Comparison of ENCODE assay signal across 24 cellular contexts in genomic region chr6:159887146-159887545, GRCh38. TPM values are rescaled to one million over a fixed set of nuclear protein-coding genes. Genes with fewer than 3 reads are reported as not detected.
"Had no signal": no experiment of that assay in that cellular context is flagged by ENCODE, and none has a peak within 500 bp of the region (broad histone marks: within the 10 kb centered on the region; RNA-seq: fewer than 3 reads in every experiment).

No MANE protein-coding gene starts in this region.

- H3K36me3 ChIP-seq: heart left ventricle, right atrium auricular region, tibial artery had no signal

- H3K27ac ChIP-seq: dorsolateral prefrontal cortex, heart left ventricle, right atrium auricular region, tibial artery had no signal

- ATAC-seq: esophagus mucosa; heart left ventricle; naive thymus-derived CD4-positive, alpha-beta T cell; stimulated activated effector memory CD8-positive, alpha-beta T cell treated with anti-CD3 and anti-CD28 coated beads, Interleukin-12 subunit alpha, Interleukin-12 subunit beta, amount 100 ng/mL, for 72 hours; stimulated activated naive CD8-positive, alpha-beta T cell treated with anti-CD3 and anti-CD28 coated beads, Interleukin-15, Interleukin-2, amounts not matched to agents 100 U/mL and 50 U/mL, for 24 hours had no signal

- H3K27me3 ChIP-seq: right atrium auricular region, tibial artery had no signal

- H3K9me3 ChIP-seq: heart left ventricle, right atrium auricular region, tibial artery had no signal

- H3K4me1 ChIP-seq: heart left ventricle, right atrium auricular region had no signal

- H3K4me3 ChIP-seq: dorsolateral prefrontal cortex, heart left ventricle, right atrium auricular region, tibial artery had no signal

- DNase-seq: cortex of kidney; dorsolateral prefrontal cortex; effector CD8-positive, alpha-beta T cell; heart left ventricle; hippocampal formation; kidney glomerular epithelial cell; mesendoderm; naive thymus-derived CD4-positive, alpha-beta T cell; nephron progenitor cell; small intestine; stimulated activated CD4-positive, alpha-beta T cell treated with anti-CD3 and anti-CD28 coated beads, Interleukin-12 subunit alpha, Interleukin-12 subunit beta, amount 100 ng/mL, for 4 hours; stimulated activated CD4-positive, alpha-beta T cell treated with anti-CD3 and anti-CD28 coated beads, Interleukin-2, amount 100 ng/mL, for 48 hours; stimulated activated naive CD8-positive, alpha-beta T cell treated with anti-CD3 and anti-CD28 coated beads, Interleukin-15, Interleukin-2, amounts not matched to agents 100 U/mL and 50 U/mL, for 24 hours; tibial artery had no signal

RNA-seq across cellular contexts. Expression of gene MAS1, which starts 3.6 kb away (rescaled TPM):
- total RNA-seq: chondrocyte; esophagus mucosa; fibroblast of lung; glomerular endothelial cell; lung microvascular endothelial cell; naive thymus-derived CD4-positive, alpha-beta T cell; osteocyte; right atrium auricular region; ureter had no signal
- polyA plus RNA-seq: fibroblast of lung; heart left ventricle; liver; naive thymus-derived CD4-positive, alpha-beta T cell; small intestine had no signal
